ENCODE assay signal across 21 cellular contexts in the genomic region with DNA sequence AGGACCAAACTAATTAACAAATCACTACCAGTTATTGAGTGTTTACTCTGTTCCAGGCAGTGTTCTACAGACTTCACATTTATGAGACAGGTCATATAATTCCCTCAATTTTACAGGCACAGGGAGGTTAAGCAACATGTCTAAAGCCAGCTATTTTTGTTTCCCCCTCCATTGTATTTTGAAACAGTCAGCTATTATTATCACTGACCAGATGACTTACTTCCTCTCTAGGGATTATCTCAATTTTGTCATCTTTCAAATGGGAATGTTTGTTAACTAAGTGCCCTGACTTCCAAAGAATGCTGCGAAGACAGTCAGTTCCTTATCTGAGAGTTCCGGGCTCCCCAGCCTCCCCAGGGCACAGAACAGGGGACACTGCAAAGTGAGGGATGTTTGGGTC. TPM values are rescaled to one million over a fixed set of nuclear protein-coding genes. Genes with fewer than 3 reads are reported as not detected.
DNase-seq lines count a peak whose midpoint lies in the region; ATAC-seq and TF ChIP-seq lines count a peak whose summit lies in the region.
"Had no signal": no experiment of that assay in that cellular context is flagged by ENCODE, and none has a peak within 500 bp of the region (broad histone marks: within the 10 kb centered on the region; RNA-seq: fewer than 3 reads in every experiment).

No MANE protein-coding gene starts in this region.

- CTCF ChIA-PET in HEK293 (lab: Yijun Ruan, JAX) = interaction anchor here (1.1 kb wide), 1 partner anchor 9 kb away, joined by 10 read pairs; no protein-coding TSS in a partner anchor

- peaks cover 3% of the 10 kb centered on the region; the same call in 1 of the 2 replicates for H3K4me1 ChIP-seq in HEK293 (ENCODE audit: control insufficient read depth, insufficient read depth, low read length)

- H3K4me3 ChIP-seq in HEK293 (ENCODE audit: low read depth, low read length) (no peak overlapping the region), fibroblast of villous mesenchyme (ENCODE audit: low read depth, low read length) (no peak overlapping the region)
- H3K4me3 ChIP-seq: skin epidermis had no signal

- DNase-seq in AG08395 (ENCODE audit: low spot score) (peak; percentile 31), RPMI7951 (ENCODE audit: low read depth) (peak; percentile 8), fibroblast of villous mesenchyme (ENCODE audit: low read depth) (peak; percentile 66), NCI-H2171 treated with DMSO at 0.1 percent for 48 hours (lab: John Stamatoyannopoulos, UW) (no peak), sciatic nerve (ENCODE audit: low spot score) (no peak), DMS114 treated with DMSO at 0.1 percent for 48 hours (lab: John Stamatoyannopoulos, UW; ENCODE audit: unreplicated experiment) (no peak)
- DNase-seq: activated CD8-positive, alpha-beta memory T cell treated with anti-CD3 and anti-CD28 coated beads, Interleukin-2, amount 50 U/mL, for 48 hours; activated naive CD4-positive, alpha-beta T cell treated with anti-CD3 and anti-CD28 coated beads, Interleukin-2, amount 10 ng/mL, durations not matched to agents 7 days and 5 days; Calu3; GF-D8; left cardiac atrium; NCI-H2081 treated with DMSO at 0.1 percent for 48 hours; NCI-H748 treated with DMSO at 0.1 percent for 48 hours; stimulated activated naive B cell treated with anti-CD40 and anti-IgM and Interleukin-4, amounts not matched to agents 10 μg/mL and 1 μg/mL and 100 μg/mL, for 72 hours; T-helper 9 cell had no signal

- intact Hi-C loops in sciatic nerve (cut with DNase I) = no loop called here

- POLR2A ChIA-PET in HEK293 (lab: Yijun Ruan, JAX) = no interaction called here

- TF ChIP-seq CTCF in HEK293 (tag by site-specific recombination; IDR thresholded peaks at IDR 0.05) = no peak
- TF ChIP-seq CTCF in fibroblast of villous mesenchyme (IDR thresholded peaks at IDR 0.05; ENCODE audit: insufficient read depth, low read depth, low read length) = no peak

- H3K9me3 ChIP-seq in HEK293 (ENCODE audit: control insufficient read depth, insufficient read depth, low read depth, low read length) = no peaks in the 10 kb centered on the region

- ATAC-seq in HG02840 (IDR thresholded peaks at IDR 0.05; ENCODE audit: low FRiP score, unreplicated experiment) (no peak), sciatic nerve (no peak)
- ATAC-seq: stimulated activated naive B cell treated with anti-CD40 and anti-IgM and Interleukin-4, amounts not matched to agents 10 μg/mL and 1 μg/mL and 100 μg/mL, for 72 hours had no signal

- no peak overlapping the region for H3K27ac ChIP-seq in HEK293 (ENCODE audit: extremely low read depth, low read depth, low read length)
- H3K27ac ChIP-seq: skin epidermis had no signal

- H3K36me3 ChIP-seq in HEK293 (ENCODE audit: control insufficient read depth in 2 of 2, insufficient read depth in 1 of 2, low read length in 2 of 2) = no peaks in the 10 kb centered on the region

TF ChIP-seq in HEK293, 187 proteins besides CTCF, POLR2A, EP300 and RAD21 (continues in another document):
- TF ChIP-seq, protein P1, sequence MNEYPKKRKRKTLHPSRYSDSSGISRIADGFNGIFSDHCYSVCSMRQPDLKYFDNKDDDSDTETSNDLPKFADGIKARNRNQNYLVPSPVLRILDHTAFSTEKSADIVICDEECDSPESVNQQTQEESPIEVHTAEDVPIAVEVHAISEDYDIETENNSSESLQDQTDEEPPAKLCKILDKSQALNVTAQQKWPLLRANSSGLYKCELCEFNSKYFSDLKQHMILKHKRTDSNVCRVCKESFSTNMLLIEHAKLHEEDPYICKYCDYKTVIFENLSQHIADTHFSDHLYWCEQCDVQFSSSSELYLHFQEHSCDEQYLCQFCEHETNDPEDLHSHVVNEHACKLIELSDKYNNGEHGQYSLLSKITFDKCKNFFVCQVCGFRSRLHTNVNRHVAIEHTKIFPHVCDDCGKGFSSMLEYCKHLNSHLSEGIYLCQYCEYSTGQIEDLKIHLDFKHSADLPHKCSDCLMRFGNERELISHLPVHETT (tag by site-specific recombination; IDR thresholded peaks at IDR 0.05) = no peak
- TF ChIP-seq ZNF174 (tag by site-specific recombination; IDR thresholded peaks at IDR 0.05) (no peak), ZNF112 (tag by site-specific recombination; IDR thresholded peaks at IDR 0.05) (no peak), ZNF292 (tag by site-specific recombination; IDR thresholded peaks at IDR 0.05; ENCODE audit: borderline replicate concordance, low read depth) (no peak), GFI1B (tag by site-specific recombination; IDR thresholded peaks at IDR 0.05) (0 out of 2 replicates have a peak, but pooled peaks have one; percentile 11), ZNF843 (tag by site-specific recombination; IDR thresholded peaks at IDR 0.05) (no peak), ZFP3 (tag by site-specific recombination; IDR thresholded peaks at IDR 0.05; ENCODE audit: low read depth) (no peak), ZBTB20 (tag by site-specific recombination; IDR thresholded peaks at IDR 0.05) (0 out of 2 replicates have a peak, but pooled peaks have one; percentile 9), ZNF426 (tag by site-specific recombination; IDR thresholded peaks at IDR 0.05) (no peak), ZNF580 (tag by site-specific recombination; IDR thresholded peaks at IDR 0.05) (no peak)
- TF ChIP-seq, protein P2, sequence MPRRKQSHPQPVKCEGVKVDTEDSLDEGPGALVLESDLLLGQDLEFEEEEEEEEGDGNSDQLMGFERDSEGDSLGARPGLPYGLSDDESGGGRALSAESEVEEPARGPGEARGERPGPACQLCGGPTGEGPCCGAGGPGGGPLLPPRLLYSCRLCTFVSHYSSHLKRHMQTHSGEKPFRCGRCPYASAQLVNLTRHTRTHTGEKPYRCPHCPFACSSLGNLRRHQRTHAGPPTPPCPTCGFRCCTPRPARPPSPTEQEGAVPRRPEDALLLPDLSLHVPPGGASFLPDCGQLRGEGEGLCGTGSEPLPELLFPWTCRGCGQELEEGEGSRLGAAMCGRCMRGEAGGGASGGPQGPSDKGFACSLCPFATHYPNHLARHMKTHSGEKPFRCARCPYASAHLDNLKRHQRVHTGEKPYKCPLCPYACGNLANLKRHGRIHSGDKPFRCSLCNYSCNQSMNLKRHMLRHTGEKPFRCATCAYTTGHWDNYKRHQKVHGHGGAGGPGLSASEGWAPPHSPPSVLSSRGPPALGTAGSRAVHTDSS (tag by site-specific recombination; IDR thresholded peaks at IDR 0.05) = no peak
- TF ChIP-seq, protein P3, sequence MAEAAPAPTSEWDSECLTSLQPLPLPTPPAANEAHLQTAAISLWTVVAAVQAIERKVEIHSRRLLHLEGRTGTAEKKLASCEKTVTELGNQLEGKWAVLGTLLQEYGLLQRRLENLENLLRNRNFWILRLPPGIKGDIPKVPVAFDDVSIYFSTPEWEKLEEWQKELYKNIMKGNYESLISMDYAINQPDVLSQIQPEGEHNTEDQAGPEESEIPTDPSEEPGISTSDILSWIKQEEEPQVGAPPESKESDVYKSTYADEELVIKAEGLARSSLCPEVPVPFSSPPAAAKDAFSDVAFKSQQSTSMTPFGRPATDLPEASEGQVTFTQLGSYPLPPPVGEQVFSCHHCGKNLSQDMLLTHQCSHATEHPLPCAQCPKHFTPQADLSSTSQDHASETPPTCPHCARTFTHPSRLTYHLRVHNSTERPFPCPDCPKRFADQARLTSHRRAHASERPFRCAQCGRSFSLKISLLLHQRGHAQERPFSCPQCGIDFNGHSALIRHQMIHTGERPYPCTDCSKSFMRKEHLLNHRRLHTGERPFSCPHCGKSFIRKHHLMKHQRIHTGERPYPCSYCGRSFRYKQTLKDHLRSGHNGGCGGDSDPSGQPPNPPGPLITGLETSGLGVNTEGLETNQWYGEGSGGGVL (tag by site-specific recombination; IDR thresholded peaks at IDR 0.05) = no peak
- TF ChIP-seq, protein P4, sequence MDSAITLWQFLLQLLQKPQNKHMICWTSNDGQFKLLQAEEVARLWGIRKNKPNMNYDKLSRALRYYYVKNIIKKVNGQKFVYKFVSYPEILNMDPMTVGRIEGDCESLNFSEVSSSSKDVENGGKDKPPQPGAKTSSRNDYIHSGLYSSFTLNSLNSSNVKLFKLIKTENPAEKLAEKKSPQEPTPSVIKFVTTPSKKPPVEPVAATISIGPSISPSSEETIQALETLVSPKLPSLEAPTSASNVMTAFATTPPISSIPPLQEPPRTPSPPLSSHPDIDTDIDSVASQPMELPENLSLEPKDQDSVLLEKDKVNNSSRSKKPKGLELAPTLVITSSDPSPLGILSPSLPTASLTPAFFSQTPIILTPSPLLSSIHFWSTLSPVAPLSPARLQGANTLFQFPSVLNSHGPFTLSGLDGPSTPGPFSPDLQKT (IDR thresholded peaks at IDR 0.05; ENCODE audit: borderline replicate concordance, low read depth, low read length) = no peak
- TF ChIP-seq, protein P5, sequence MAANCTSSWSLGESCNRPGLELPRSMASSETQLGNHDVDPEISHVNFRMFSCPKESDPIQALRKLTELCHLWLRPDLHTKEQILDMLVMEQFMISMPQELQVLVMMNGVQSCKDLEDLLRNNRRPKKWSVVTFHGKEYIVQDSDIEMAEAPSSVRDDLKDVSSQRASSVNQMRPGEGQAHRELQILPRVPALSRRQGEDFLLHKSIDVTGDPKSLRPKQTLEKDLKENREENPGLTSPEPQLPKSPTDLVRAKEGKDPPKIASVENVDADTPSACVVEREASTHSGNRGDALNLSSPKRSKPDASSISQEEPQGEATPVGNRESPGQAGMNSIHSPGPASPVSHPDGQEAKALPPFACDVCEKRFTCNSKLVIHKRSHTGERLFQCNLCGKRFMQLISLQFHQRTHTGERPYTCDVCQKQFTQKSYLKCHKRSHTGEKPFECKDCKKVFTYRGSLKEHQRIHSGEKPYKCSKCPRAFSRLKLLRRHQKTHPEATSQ (tag by site-specific recombination; IDR thresholded peaks at IDR 0.05) = no peak

RNA-seq across cellular contexts. Expression of gene CNPY3, which starts 5.6 kb away (rescaled TPM):
- 70.0 and 83.3 TPM in 2 replicates for total RNA-seq in RPMI7951 (2014; rRNA removed; shearing (Covaris generic))
- total RNA-seq in fibroblast of villous mesenchyme = 26.7 and 36.7 TPM in 2 replicates
- total RNA-seq in sciatic nerve = 44.9 TPM

RNA-seq across cellular contexts. Expression of gene PTCRA, which starts 7.8 kb away (rescaled TPM):
- not detected in 2 replicates for total RNA-seq in RPMI7951 (2014; rRNA removed; shearing (Covaris generic))
- not detected in 2 replicates for total RNA-seq in fibroblast of villous mesenchyme
- 0.40 TPM for total RNA-seq in sciatic nerve
- total RNA-seq: Calu3, fibroblast of lung, left cardiac atrium, osteocyte, Right ventricle myocardium inferior had no signal

RNA-seq across cellular contexts. Expression of gene GNMT, which starts 36.9 kb away (rescaled TPM):
- total RNA-seq in RPMI7951 (2014; rRNA removed; shearing (Covaris generic)) = 0.12 TPM in 1 of 2 replicates, not detected in the other
- total RNA-seq in fibroblast of villous mesenchyme (0.32 TPM in 1 of 2 replicates, not detected in the other), sciatic nerve (1.8 TPM)
- total RNA-seq: fibroblast of lung had no signal

RNA-seq across cellular contexts. Expression of gene RPL7L1, which starts 44.2 kb away (rescaled TPM):
- 142 and 157 TPM in 2 replicates for total RNA-seq in RPMI7951 (2014; rRNA removed; shearing (Covaris generic))
- total RNA-seq in fibroblast of villous mesenchyme (117 and 157 TPM in 2 replicates), sciatic nerve (51.6 TPM)

RNA-seq across cellular contexts. Expression of gene PEX6, which starts 55.3 kb away (rescaled TPM):
- total RNA-seq in RPMI7951 (2014; rRNA removed; shearing (Covaris generic)) = 16.5 and 18.1 TPM in 2 replicates
- total RNA-seq in fibroblast of villous mesenchyme (26.4 and 41.0 TPM in 2 replicates), sciatic nerve (20.4 TPM)

Comparison
In these comparisons a context has a peak if more than half of its experiments do, and no peak if none do; other contexts are left out.
1. DNase-seq: peak in AG08395 (single experiment), RPMI7951 (single experiment) and fibroblast of villous mesenchyme (single experiment); none in NCI-H2171 treated with DMSO at 0.1 percent for 48 hours (single experiment), sciatic nerve (single experiment) and DMS114 treated with DMSO at 0.1 percent for 48 hours (single experiment).